In genomic region chr11:97740783-97741151, GRCh38 we compare ENCODE assay signal across 18 cellular contexts.
DNase-seq lines count a peak whose midpoint lies in the region; ATAC-seq and TF ChIP-seq lines count a peak whose summit lies in the region.
"Had no signal": no experiment of that assay in that cellular context is flagged by ENCODE, and none has a peak within 500 bp of the region (broad histone marks: within the 10 kb centered on the region; RNA-seq: fewer than 3 reads in every experiment).

No MANE protein-coding gene starts in this region.

- no peak overlapping the region for H3K4me3 Mint-ChIP-seq in mesothelial cell of epicardium
- no peak overlapping the region for H3K4me3 Mint-ChIP-seq in activated CD8-positive, alpha-beta memory T cell treated with anti-CD3 and anti-CD28 coated beads, Interleukin-2, amount 10 ng/mL, durations not matched to agents 7 days and 5 days
- H3K4me3 Mint-ChIP-seq: CD4-positive, alpha-beta memory T cell; H9 had no signal

- 55 to 80% (median 70%) methylated on average over 1 of the region's 1 CpG for WGBS in heart left ventricle, 4 donors

- H3K4me3 ChIP-seq in right atrium auricular region (no peak overlapping the region), heart left ventricle (no peak overlapping the region)

- peaks cover 17% of the 10 kb centered on the region for H3K36me3 Mint-ChIP-seq in mesothelial cell of epicardium
- no peaks in the 10 kb centered on the region for H3K36me3 Mint-ChIP-seq in activated CD8-positive, alpha-beta memory T cell treated with anti-CD3 and anti-CD28 coated beads, Interleukin-2, amount 10 ng/mL, durations not matched to agents 7 days and 5 days
- H3K36me3 Mint-ChIP-seq: CD4-positive, alpha-beta memory T cell had no signal

- TF ChIP-seq CTCF in right atrium auricular region (IDR thresholded peaks at IDR 0.05) = no peak
- no peak for TF ChIP-seq CTCF in heart left ventricle (IDR thresholded peaks at IDR 0.05)
- TF ChIP-seq CTCF in mesothelial cell of epicardium (IDR thresholded peaks at IDR 0.05; ENCODE audit: unreplicated experiment) = no peak

- no peak for TF ChIP-seq POLR2A in heart left ventricle (IDR thresholded peaks at IDR 0.05)

- H3K27ac ChIP-seq in right atrium auricular region (peak overlapping the region in 1 of 2 donors; percentile 66), heart left ventricle (peak overlapping the region in 11 of 12 donors; percentile 15 to 81 (median 67))
- H3K27ac ChIP-seq: KMS-11 had no signal

- H3K27me3 Mint-ChIP-seq in mesothelial cell of epicardium (ENCODE audit: low read depth) = no peaks in the 10 kb centered on the region
- no peaks in the 10 kb centered on the region for H3K27me3 Mint-ChIP-seq in activated CD8-positive, alpha-beta memory T cell treated with anti-CD3 and anti-CD28 coated beads, Interleukin-2, amount 10 ng/mL, durations not matched to agents 7 days and 5 days
- H3K27me3 Mint-ChIP-seq: CD4-positive, alpha-beta memory T cell had no signal

- H3K36me3 ChIP-seq in right atrium auricular region (no peaks in the 10 kb centered on the region), heart left ventricle (no peaks in the 10 kb centered on the region)

- H3K4me1 ChIP-seq in right atrium auricular region (peaks cover 0 to 14% of the 10 kb centered on the region in 2 donors), heart left ventricle (peaks cover 0 to 22% (median 2%) of the 10 kb centered on the region in 12 donors)

- ATAC-seq in Right ventricle myocardium superior (ENCODE audit: poor library complexity) (peak; percentile 28), heart left ventricle (peak in 2 of 4 donors; percentile 6 to 32)
- no peak for ATAC-seq in activated CD8-positive, alpha-beta memory T cell treated with anti-CD3 and anti-CD28 coated beads, Interleukin-2, amount 10 ng/mL, durations not matched to agents 7 days and 5 days
- ATAC-seq: HepG2 had no signal

- CTCF ChIA-PET in activated CD8-positive, alpha-beta memory T cell treated with anti-CD3 and anti-CD28 coated beads, Interleukin-2, amount 10 ng/mL, durations not matched to agents 7 days and 5 days (lab: Charles Lee) = no interaction called here

- H3K9me3 ChIP-seq in right atrium auricular region = peaks cover 0 to 16% of the 10 kb centered on the region in 2 donors
- H3K9me3 ChIP-seq in heart left ventricle = peaks cover 0 to 37% (median 9%) of the 10 kb centered on the region in 12 donors

- H3K9me3 Mint-ChIP-seq in mesothelial cell of epicardium = peaks cover 40% of the 10 kb centered on the region
- peaks cover 10% of the 10 kb centered on the region for H3K9me3 Mint-ChIP-seq in activated CD8-positive, alpha-beta memory T cell treated with anti-CD3 and anti-CD28 coated beads, Interleukin-2, amount 10 ng/mL, durations not matched to agents 7 days and 5 days (ENCODE audit: low read depth)

- no peak for DNase-seq in Right ventricle myocardium superior
- DNase-seq in right atrium auricular region (ENCODE audit: low spot score) = no peak
- no peak for DNase-seq in heart left ventricle
- no peak for DNase-seq in mesothelial cell of epicardium (ENCODE audit: low spot score in 2 of 2, unreplicated experiment in 2 of 2)
- DNase-seq in OCI-M2 (lab: John Stamatoyannopoulos, UW; ENCODE audit: unreplicated experiment) = no peak
- no peak for DNase-seq in kidney tubule cell (ENCODE audit: low spot score)
- DNase-seq in activated CD8-positive, alpha-beta memory T cell treated with anti-CD3 and anti-CD28 coated beads, Interleukin-2, amount 10 ng/mL, durations not matched to agents 7 days and 5 days = no peak
- DNase-seq: CD4-positive, alpha-beta memory T cell; DMS153; GDM1; H9; MV-4-11; NCI-H1694 treated with DMSO at 0.1 percent for 48 hours; NCI-H2107; NCI-H510A; NCI-H748 treated with DMSO at 0.1 percent for 48 hours had no signal

- peak overlapping the region; percentile 84 for H3K27ac Mint-ChIP-seq in mesothelial cell of epicardium
- no peak overlapping the region for H3K27ac Mint-ChIP-seq in activated CD8-positive, alpha-beta memory T cell treated with anti-CD3 and anti-CD28 coated beads, Interleukin-2, amount 10 ng/mL, durations not matched to agents 7 days and 5 days
- H3K27ac Mint-ChIP-seq: CD4-positive, alpha-beta memory T cell; H9 had no signal

- peaks cover 12% of the 10 kb centered on the region for H3K4me1 Mint-ChIP-seq in mesothelial cell of epicardium
- no peaks in the 10 kb centered on the region for H3K4me1 Mint-ChIP-seq in activated CD8-positive, alpha-beta memory T cell treated with anti-CD3 and anti-CD28 coated beads, Interleukin-2, amount 10 ng/mL, durations not matched to agents 7 days and 5 days
- H3K4me1 Mint-ChIP-seq: CD4-positive, alpha-beta memory T cell; H9 had no signal

- no peaks in the 10 kb centered on the region for H3K27me3 ChIP-seq in right atrium auricular region
- H3K27me3 ChIP-seq in heart left ventricle = no peaks in the 10 kb centered on the region

- intact Hi-C loops in Right ventricle myocardium superior (cut with DNase I) (no loop called here), heart left ventricle (cut with DNase I) (loop anchor here in 1 of 10 donors (10.0 kb wide), 1 partner anchor 116 kb away; no protein-coding TSS in a partner anchor)
